In the genomic region with DNA sequence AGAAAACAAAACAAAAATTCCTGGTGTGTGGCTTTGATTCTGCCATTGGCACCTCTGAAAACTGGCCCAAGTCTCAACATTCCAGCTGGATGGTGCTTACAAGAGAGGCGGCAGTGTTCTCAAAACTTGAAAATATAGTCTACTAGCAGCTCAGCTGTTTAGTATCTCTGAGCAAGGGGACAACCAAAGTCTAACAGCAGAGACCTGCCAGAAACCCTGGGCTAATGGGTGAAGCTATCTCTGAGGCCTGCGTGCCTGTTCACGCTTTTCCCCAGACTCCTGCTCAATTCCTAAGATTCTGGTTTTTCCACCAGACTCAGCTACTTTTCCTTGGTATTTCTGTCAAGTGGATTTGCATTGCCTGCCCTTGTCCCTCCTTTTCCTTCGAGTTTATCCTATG, we compare ENCODE assay signal across 20 cellular contexts. TPM values are rescaled to one million over a fixed set of nuclear protein-coding genes. Genes with fewer than 3 reads are reported as not detected.
DNase-seq lines count a peak whose midpoint lies in the region; ATAC-seq and TF ChIP-seq lines count a peak whose summit lies in the region.
"Had no signal": no experiment of that assay in that cellular context is flagged by ENCODE, and none has a peak within 500 bp of the region (broad histone marks: within the 10 kb centered on the region; RNA-seq: fewer than 3 reads in every experiment).

No MANE protein-coding gene starts in this region.

- no peaks in the 10 kb centered on the region for H3K27me3 Mint-ChIP-seq in brain
- no peaks in the 10 kb centered on the region for H3K27me3 Mint-ChIP-seq in dendritic cell treated with granulocyte-macrophage colony-stimulating factor and Interleukin-4, amounts not matched to agents 40 ng/mL and 50 ng/mL, for 4 days
- H3K27me3 Mint-ChIP-seq in mesothelial cell of epicardium (ENCODE audit: low read depth) = no peaks in the 10 kb centered on the region
- no peaks in the 10 kb centered on the region for H3K27me3 Mint-ChIP-seq in CD4-positive, alpha-beta T cell
- H3K27me3 Mint-ChIP-seq: CD4-positive, CD25-positive, alpha-beta regulatory T cell had no signal

- TF ChIP-seq POLR2A in heart left ventricle (IDR thresholded peaks at IDR 0.05) = no peak

- DNase-seq in right atrium auricular region (ENCODE audit: low spot score) = peak; percentile 54
- DNase-seq in heart left ventricle = no peak
- no peak for DNase-seq in stimulated activated effector memory CD8-positive, alpha-beta T cell treated with anti-CD3 and anti-CD28 coated beads, Interleukin-12 subunit alpha, Interleukin-12 subunit beta, amount 100 ng/mL, for 72 hours (ENCODE audit: low spot score in 2 of 2)
- DNase-seq in mesothelial cell of epicardium (ENCODE audit: low spot score in 2 of 2, unreplicated experiment in 2 of 2) = no peak
- no peak for DNase-seq in middle frontal gyrus (ENCODE audit: extremely low spot score, low spot score)
- no peak for DNase-seq in CD4-positive, alpha-beta T cell
- DNase-seq: 8988T; BE2C; C1 segment of cervical spinal cord; Caco-2; Calu3; CD4-positive, CD25-positive, alpha-beta regulatory T cell; CD8-positive, alpha-beta T cell; DMS79 treated with DMSO at 0.1 percent for 48 hours; GF-D8 had no signal

- intact Hi-C loops in heart left ventricle (cut with DNase I) = loop anchor here (2.0 to 10.0 kb wide), 10 partner anchors 49 to 781 kb away; no protein-coding TSS in a partner anchor
- intact Hi-C loops in dendritic cell treated with granulocyte-macrophage colony-stimulating factor and Interleukin-4, amounts not matched to agents 40 ng/mL and 50 ng/mL, for 4 days (cut with micrococcal nuclease) = no loop called here
- intact Hi-C loops in CD4-positive, alpha-beta T cell (cut with DNase I, micrococcal nuclease) = loop anchor here in 1 of 2 experiments (5.0 kb wide), 1 partner anchor 254 kb away; no protein-coding TSS in a partner anchor

- H3K4me3 ChIP-seq in right atrium auricular region (no peak overlapping the region), heart left ventricle (no peak overlapping the region)
- H3K4me3 ChIP-seq: A549, BLaER1 had no signal

- H3K27ac Mint-ChIP-seq in brain (peak overlapping the region in 3 of 5 experiments; percentile 13 to 29 (median 18)), mesothelial cell of epicardium (no peak overlapping the region)
- H3K27ac Mint-ChIP-seq in dendritic cell treated with granulocyte-macrophage colony-stimulating factor and Interleukin-4, amounts not matched to agents 40 ng/mL and 50 ng/mL, for 4 days = peak overlapping the region; percentile 61
- H3K27ac Mint-ChIP-seq in stimulated activated effector memory CD8-positive, alpha-beta T cell treated with anti-CD3 and anti-CD28 coated beads, Interleukin-12 subunit alpha, Interleukin-12 subunit beta, amount 100 ng/mL, for 72 hours = peak overlapping the region; percentile 4
- H3K27ac Mint-ChIP-seq in CD4-positive, alpha-beta T cell = no peak overlapping the region
- H3K27ac Mint-ChIP-seq: CD8-positive, alpha-beta T cell had no signal

- H3K9me3 ChIP-seq in right atrium auricular region = no peaks in the 10 kb centered on the region
- no peaks in the 10 kb centered on the region for H3K9me3 ChIP-seq in heart left ventricle
- no peaks in the 10 kb centered on the region for H3K9me3 ChIP-seq in CD4-positive, alpha-beta T cell (ENCODE audit: control insufficient read depth, low read length)
- H3K9me3 ChIP-seq: A549, BE2C, BLaER1, Caco-2 had no signal

- no peak for TF ChIP-seq CTCF in right atrium auricular region (IDR thresholded peaks at IDR 0.05)
- no peak for TF ChIP-seq CTCF in heart left ventricle (IDR thresholded peaks at IDR 0.05)
- TF ChIP-seq CTCF in brain (conservative IDR thresholded peaks at IDR 0.05) = no peak
- no peak for TF ChIP-seq CTCF in mesothelial cell of epicardium (IDR thresholded peaks at IDR 0.05; ENCODE audit: unreplicated experiment)
- no peak for TF ChIP-seq CTCF in CD4-positive, alpha-beta T cell (IDR thresholded peaks at IDR 0.05)

- no peaks in the 10 kb centered on the region for H3K36me3 ChIP-seq in right atrium auricular region
- peaks cover 0 to 40% (median 31%) of the 10 kb centered on the region in 9 donors for H3K36me3 ChIP-seq in heart left ventricle

- peaks cover 21% of the 10 kb centered on the region for H3K36me3 Mint-ChIP-seq in brain
- H3K36me3 Mint-ChIP-seq in dendritic cell treated with granulocyte-macrophage colony-stimulating factor and Interleukin-4, amounts not matched to agents 40 ng/mL and 50 ng/mL, for 4 days (ENCODE audit: low read depth) = peaks cover 73% of the 10 kb centered on the region
- H3K36me3 Mint-ChIP-seq in stimulated activated effector memory CD8-positive, alpha-beta T cell treated with anti-CD3 and anti-CD28 coated beads, Interleukin-12 subunit alpha, Interleukin-12 subunit beta, amount 100 ng/mL, for 72 hours = peaks cover 2% of the 10 kb centered on the region
- H3K36me3 Mint-ChIP-seq in mesothelial cell of epicardium = peaks cover 9% of the 10 kb centered on the region
- peaks cover 39% of the 10 kb centered on the region for H3K36me3 Mint-ChIP-seq in CD4-positive, alpha-beta T cell (ENCODE audit: low read depth)

- no peak overlapping the region for H3K27ac ChIP-seq in right atrium auricular region
- H3K27ac ChIP-seq in heart left ventricle = no peak overlapping the region
- no peak overlapping the region for H3K27ac ChIP-seq in CD4-positive, alpha-beta T cell (ENCODE audit: low read depth, low read length)
- H3K27ac ChIP-seq: A549, BLaER1 had no signal

- CTCF ChIA-PET in CD4-positive, alpha-beta T cell (lab: Charles Lee) = no interaction called here

- H3K4me3 Mint-ChIP-seq in brain (no peak overlapping the region), mesothelial cell of epicardium (no peak overlapping the region)
- no peak overlapping the region for H3K4me3 Mint-ChIP-seq in dendritic cell treated with granulocyte-macrophage colony-stimulating factor and Interleukin-4, amounts not matched to agents 40 ng/mL and 50 ng/mL, for 4 days
- H3K4me3 Mint-ChIP-seq in stimulated activated effector memory CD8-positive, alpha-beta T cell treated with anti-CD3 and anti-CD28 coated beads, Interleukin-12 subunit alpha, Interleukin-12 subunit beta, amount 100 ng/mL, for 72 hours = no peak overlapping the region
- H3K4me3 Mint-ChIP-seq in CD4-positive, alpha-beta T cell = no peak overlapping the region
- H3K4me3 Mint-ChIP-seq: CD14-positive monocyte; CD4-positive, CD25-positive, alpha-beta regulatory T cell; CD8-positive, alpha-beta T cell had no signal

- peaks cover 0 to 9% of the 10 kb centered on the region in 2 donors for H3K4me1 ChIP-seq in right atrium auricular region
- peaks cover 0 to 10% (median 4%) of the 10 kb centered on the region in 12 donors for H3K4me1 ChIP-seq in heart left ventricle
- H3K4me1 ChIP-seq: A549, BE2C had no signal

- H3K27me3 ChIP-seq in right atrium auricular region = no peaks in the 10 kb centered on the region
- H3K27me3 ChIP-seq in heart left ventricle = no peaks in the 10 kb centered on the region
- no peaks in the 10 kb centered on the region for H3K27me3 ChIP-seq in CD4-positive, alpha-beta T cell (ENCODE audit: control insufficient read depth, insufficient read depth, low read length)
- H3K27me3 ChIP-seq: BE2C, BLaER1 had no signal

- no peak for ATAC-seq in heart left ventricle
- no peak for ATAC-seq in stimulated activated effector memory CD8-positive, alpha-beta T cell treated with anti-CD3 and anti-CD28 coated beads, Interleukin-12 subunit alpha, Interleukin-12 subunit beta, amount 100 ng/mL, for 72 hours
- no peak for ATAC-seq in CD4-positive, alpha-beta T cell (ENCODE audit: poor library complexity)
- ATAC-seq: A549; CD8-positive, alpha-beta T cell had no signal

- POLR2A ChIA-PET in CD4-positive, alpha-beta T cell (lab: Charles Lee) = interaction anchor here (1.5 kb wide), 1 partner anchor 19 kb away, joined by 6 read pairs; no protein-coding TSS in a partner anchor

- H3K4me1 Mint-ChIP-seq in brain = peaks cover 19% of the 10 kb centered on the region
- H3K4me1 Mint-ChIP-seq in dendritic cell treated with granulocyte-macrophage colony-stimulating factor and Interleukin-4, amounts not matched to agents 40 ng/mL and 50 ng/mL, for 4 days (ENCODE audit: low read depth) = peaks cover 27% of the 10 kb centered on the region
- H3K4me1 Mint-ChIP-seq in stimulated activated effector memory CD8-positive, alpha-beta T cell treated with anti-CD3 and anti-CD28 coated beads, Interleukin-12 subunit alpha, Interleukin-12 subunit beta, amount 100 ng/mL, for 72 hours = no peaks in the 10 kb centered on the region
- H3K4me1 Mint-ChIP-seq in mesothelial cell of epicardium = peaks cover 11% of the 10 kb centered on the region
- H3K4me1 Mint-ChIP-seq in CD4-positive, alpha-beta T cell (ENCODE audit: low read depth) = no peaks in the 10 kb centered on the region

- H3K9me3 Mint-ChIP-seq in brain (no peaks in the 10 kb centered on the region), mesothelial cell of epicardium (no peaks in the 10 kb centered on the region)
- no peaks in the 10 kb centered on the region for H3K9me3 Mint-ChIP-seq in dendritic cell treated with granulocyte-macrophage colony-stimulating factor and Interleukin-4, amounts not matched to agents 40 ng/mL and 50 ng/mL, for 4 days
- no peaks in the 10 kb centered on the region for H3K9me3 Mint-ChIP-seq in stimulated activated effector memory CD8-positive, alpha-beta T cell treated with anti-CD3 and anti-CD28 coated beads, Interleukin-12 subunit alpha, Interleukin-12 subunit beta, amount 100 ng/mL, for 72 hours
- no peaks in the 10 kb centered on the region for H3K9me3 Mint-ChIP-seq in CD4-positive, alpha-beta T cell
- H3K9me3 Mint-ChIP-seq: CD14-positive monocyte; CD4-positive, CD25-positive, alpha-beta regulatory T cell; CD8-positive, alpha-beta T cell had no signal

- WGBS in heart left ventricle, 4 donors = 79 to 86% (median 80%) methylated on average over 4 of the region's 4 CpGs

RNA-seq across cellular contexts. Expression of a gene that starts 17.9 kb away (rescaled TPM):
- total RNA-seq in right atrium auricular region = 10 to 100 TPM in 1 of 2 donors, 1 to 10 TPM in 1; 8.3 to 15.3 TPM
- 10 to 100 TPM in 1 of 9 donors, 1 to 10 TPM in 8; 5.3 to 11.3 (median 6.8) TPM for total RNA-seq in heart left ventricle
- polyA plus RNA-seq in heart left ventricle = 10 to 100 TPM in 1 of 2 donors, 1 to 10 TPM in 1; 4.7 to 21.8 TPM
- polyA plus RNA-seq in brain (ENCODE audit: insufficient read depth, low read depth, low replicate concordance) = 24.8 TPM
- total RNA-seq in mesothelial cell of epicardium = 23.1 to 23.9 TPM (median 23.7 TPM) in 3 replicates
- total RNA-seq in CD4-positive, alpha-beta T cell = 1 to 10 TPM; 3.9 to 4.4 TPM

RNA-seq across cellular contexts. Expression of a gene that starts 30.4 kb away (rescaled TPM):
- 1 to 10 TPM; 2.0 to 4.2 TPM for total RNA-seq in right atrium auricular region
- total RNA-seq in heart left ventricle = 10 to 100 TPM in 2 of 9 donors, 1 to 10 TPM in 6, under 1 TPM in 1; 0.91 to 17.9 (median 3.0) TPM
- under 1 TPM; 0.65 to 1.00 TPM for polyA plus RNA-seq in heart left ventricle
- 2.0 TPM for polyA plus RNA-seq in brain (ENCODE audit: insufficient read depth, low read depth, low replicate concordance)
- total RNA-seq in mesothelial cell of epicardium = 0.47 to 0.54 TPM (median 0.51 TPM) in 3 replicates
- total RNA-seq in CD4-positive, alpha-beta T cell = under 1 TPM; 0.25 to 0.34 TPM
- total RNA-seq: CD4-positive, CD25-positive, alpha-beta regulatory T cell had no signal

Comparison
In these comparisons a context has a peak if more than half of its experiments do, and no peak if none do; other contexts are left out.
1. H3K27ac Mint-ChIP-seq: peak in brain (3 of 5), dendritic cell treated with granulocyte-macrophage colony-stimulating factor and Interleukin-4, amounts not matched to agents 40 ng/mL and 50 ng/mL, for 4 days (single experiment) and stimulated activated effector memory CD8-positive, alpha-beta T cell treated with anti-CD3 and anti-CD28 coated beads, Interleukin-12 subunit alpha, Interleukin-12 subunit beta, amount 100 ng/mL, for 72 hours (single experiment); none in mesothelial cell of epicardium (single experiment) and CD4-positive, alpha-beta T cell (single experiment).